In genomic region chr7:50591098-50591479, GRCh38 we compare ENCODE assay signal across 26 cellular contexts. TPM values are rescaled to one million over a fixed set of nuclear protein-coding genes. Genes with fewer than 3 reads are reported as not detected.
"Had no signal": no experiment of that assay in that cellular context is flagged by ENCODE, and none has a peak within 500 bp of the region (broad histone marks: within the 10 kb centered on the region; RNA-seq: fewer than 3 reads in every experiment).

No MANE protein-coding gene starts in this region.

- H3K27ac ChIP-seq: left ventricle myocardium inferior, neutrophil, pancreas, skin epidermis, thyroid gland had no signal

- H3K4me3 Mint-ChIP-seq: activated CD4-positive, alpha-beta T cell treated with anti-CD3 and anti-CD28 coated beads, Interleukin-2, amount 10 ng/mL, durations not matched to agents 7 days and 5 days; brain; dendritic cell treated with granulocyte-macrophage colony-stimulating factor and Interleukin-4, amounts not matched to agents 40 ng/mL and 50 ng/mL, for 4 days; mesothelial cell of epicardium; naive thymus-derived CD8-positive, alpha-beta T cell; stimulated activated naive CD8-positive, alpha-beta T cell treated with anti-CD3 and anti-CD28 coated beads, Interleukin-15, Interleukin-2, amounts not matched to agents 100 ng/mL and 50 ng/mL, for 24 hours; T-helper 1 cell treated with Interleukin-12 subunit alpha and Interleukin-12 subunit beta and Interleukin-4 antibody, amounts not matched to agents 30 μg/mL and 1 μg/mL, for 36 hours had no signal

- H3K4me3 ChIP-seq: left ventricle myocardium inferior, pancreas, skin epidermis, thyroid gland had no signal

- DNase-seq: activated CD4-positive, alpha-beta T cell treated with anti-CD3 and anti-CD28 coated beads, Interleukin-2, amount 10 ng/mL, durations not matched to agents 7 days and 5 days; activated T-cell treated with anti-CD3 and anti-CD28 coated beads, Interleukin-2, amount 50 U/mL, for 1 hour; aorta; effector CD4-positive, alpha-beta T cell; foreskin melanocyte; hippocampal formation; kidney glomerular epithelial cell; left ventricle myocardium inferior; naive thymus-derived CD8-positive, alpha-beta T cell; pancreas; stimulated activated CD4-positive, alpha-beta T cell treated with anti-CD3 and anti-CD28 coated beads, Interleukin-1b, Interleukin-23, amount 100 ng/mL, for 48 hours; substantia nigra; thyroid gland had no signal

- H3K4me1 Mint-ChIP-seq: mesothelial cell of epicardium had no signal

- H3K27ac Mint-ChIP-seq: activated CD4-positive, alpha-beta T cell treated with anti-CD3 and anti-CD28 coated beads, Interleukin-2, amount 10 ng/mL, durations not matched to agents 7 days and 5 days; activated naive CD4-positive, alpha-beta T cell treated with anti-CD3 and anti-CD28 coated beads, Interleukin-2, amount 50 U/mL, for 72 hours; dendritic cell treated with granulocyte-macrophage colony-stimulating factor and Interleukin-4, amounts not matched to agents 40 ng/mL and 50 ng/mL, for 4 days; mesothelial cell of epicardium; naive thymus-derived CD8-positive, alpha-beta T cell; stimulated activated naive CD8-positive, alpha-beta T cell treated with anti-CD3 and anti-CD28 coated beads, Interleukin-15, Interleukin-2, amounts not matched to agents 100 ng/mL and 50 ng/mL, for 24 hours; T-helper 1 cell treated with Interleukin-12 subunit alpha and Interleukin-12 subunit beta and Interleukin-4 antibody, amounts not matched to agents 30 μg/mL and 1 μg/mL, for 36 hours had no signal

- ATAC-seq: activated CD4-positive, CD25-positive, alpha-beta regulatory T cell treated with anti-CD3 and anti-CD28 coated beads, Interleukin-2, amount 50 U/mL, for 24 hours; activated naive CD4-positive, alpha-beta T cell treated with anti-CD3 and anti-CD28 coated beads, Interleukin-2, amount 50 U/mL, for 72 hours; naive thymus-derived CD8-positive, alpha-beta T cell had no signal

- FAIRE-seq: endothelial cell of umbilical vein, pancreas had no signal

- H3K9me3 ChIP-seq: left ventricle myocardium inferior, neutrophil, pancreas, thyroid gland had no signal

- H3K9me3 Mint-ChIP-seq: activated CD4-positive, alpha-beta T cell treated with anti-CD3 and anti-CD28 coated beads, Interleukin-2, amount 10 ng/mL, durations not matched to agents 7 days and 5 days; activated naive CD4-positive, alpha-beta T cell treated with anti-CD3 and anti-CD28 coated beads, Interleukin-2, amount 50 U/mL, for 72 hours; dendritic cell treated with granulocyte-macrophage colony-stimulating factor and Interleukin-4, amounts not matched to agents 40 ng/mL and 50 ng/mL, for 4 days; stimulated activated naive CD8-positive, alpha-beta T cell treated with anti-CD3 and anti-CD28 coated beads, Interleukin-15, Interleukin-2, amounts not matched to agents 100 ng/mL and 50 ng/mL, for 24 hours; T-helper 1 cell treated with Interleukin-12 subunit alpha and Interleukin-12 subunit beta and Interleukin-4 antibody, amounts not matched to agents 30 μg/mL and 1 μg/mL, for 36 hours had no signal

- H3K36me3 Mint-ChIP-seq: activated naive CD4-positive, alpha-beta T cell treated with anti-CD3 and anti-CD28 coated beads, Interleukin-2, amount 50 U/mL, for 72 hours had no signal

- H3K27me3 Mint-ChIP-seq: brain; dendritic cell treated with granulocyte-macrophage colony-stimulating factor and Interleukin-4, amounts not matched to agents 40 ng/mL and 50 ng/mL, for 4 days had no signal

- H3K27me3 ChIP-seq: neutrophil, pancreas, thyroid gland had no signal

- H3K4me1 ChIP-seq: left ventricle myocardium inferior, pancreas, thyroid gland had no signal

RNA-seq across cellular contexts. Expression of gene DDC, which starts 25.9 kb away (rescaled TPM):
- total RNA-seq: activated CD4-positive, alpha-beta T cell treated with anti-CD3 and anti-CD28 coated beads, Interleukin-2, amount 10 ng/mL, durations not matched to agents 7 days and 5 days; aorta; cardiac septum; endothelial cell of umbilical vein; esophagus mucosa; left ventricle myocardium inferior; lung microvascular endothelial cell; mesothelial cell of epicardium; naive thymus-derived CD8-positive, alpha-beta T cell had no signal
- polyA plus RNA-seq: endothelial cell of umbilical vein; naive thymus-derived CD8-positive, alpha-beta T cell had no signal
